Comparison of ENCODE assay signal across 1 cellular context in genomic region chr10:113879691-113880090, GRCh38.
TF ChIP-seq lines count a peak whose summit lies in the region.

No MANE protein-coding gene starts in this region.

TF ChIP-seq in GM23338, 12 proteins besides CTCF, POLR2A, EP300 and RAD21 (continued from another document):
- TF ChIP-seq, protein P1, sequence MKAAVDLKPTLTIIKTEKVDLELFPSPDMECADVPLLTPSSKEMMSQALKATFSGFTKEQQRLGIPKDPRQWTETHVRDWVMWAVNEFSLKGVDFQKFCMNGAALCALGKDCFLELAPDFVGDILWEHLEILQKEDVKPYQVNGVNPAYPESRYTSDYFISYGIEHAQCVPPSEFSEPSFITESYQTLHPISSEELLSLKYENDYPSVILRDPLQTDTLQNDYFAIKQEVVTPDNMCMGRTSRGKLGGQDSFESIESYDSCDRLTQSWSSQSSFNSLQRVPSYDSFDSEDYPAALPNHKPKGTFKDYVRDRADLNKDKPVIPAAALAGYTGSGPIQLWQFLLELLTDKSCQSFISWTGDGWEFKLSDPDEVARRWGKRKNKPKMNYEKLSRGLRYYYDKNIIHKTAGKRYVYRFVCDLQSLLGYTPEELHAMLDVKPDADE (IDR thresholded peaks at IDR 0.05): no peak
